ENCODE assay signal across 8 cellular contexts in genomic region chr14:52473557-52473956, GRCh38.
DNase-seq lines count a peak whose midpoint lies in the region; ATAC-seq lines count a peak whose summit lies in the region.

No MANE protein-coding gene starts in this region.

- no peaks in the 10 kb centered on the region for H3K27me3 Mint-ChIP-seq in central memory CD8-positive, alpha-beta T cell
- H3K27me3 Mint-ChIP-seq in naive thymus-derived CD8-positive, alpha-beta T cell = no peaks in the 10 kb centered on the region

- peaks cover 5% of the 10 kb centered on the region for H3K9me3 Mint-ChIP-seq in central memory CD8-positive, alpha-beta T cell
- H3K9me3 Mint-ChIP-seq in naive thymus-derived CD8-positive, alpha-beta T cell = peaks cover 0 to 17% (median 7%) of the 10 kb centered on the region in 9 donors

- no peaks in the 10 kb centered on the region for H3K4me1 Mint-ChIP-seq in central memory CD8-positive, alpha-beta T cell
- H3K4me1 Mint-ChIP-seq in naive thymus-derived CD8-positive, alpha-beta T cell = peaks cover 5 to 15% (median 9%) of the 10 kb centered on the region in 4 donors

- no peak overlapping the region for H3K27ac Mint-ChIP-seq in central memory CD8-positive, alpha-beta T cell (ENCODE audit: low read depth)
- H3K27ac Mint-ChIP-seq in naive thymus-derived CD8-positive, alpha-beta T cell = no peak overlapping the region

- DNase-seq in NCI-H2171 treated with DMSO at 0.1 percent for 48 hours (lab: John Stamatoyannopoulos, UW) (peak; percentile 38), NCI-H2171 (lab: John Stamatoyannopoulos, UW) (no peak), NAMALWA (ENCODE audit: low spot score) (peak; percentile 27), ureter (ENCODE audit: low spot score) (no peak), ecto neural progenitor cell (ENCODE audit: low spot score) (no peak)
- no peak for DNase-seq in central memory CD8-positive, alpha-beta T cell (ENCODE audit: low spot score in 2 of 2)
- peak in 4 of 10 donors; percentile 14 to 58 (median 48) for DNase-seq in naive thymus-derived CD8-positive, alpha-beta T cell

- no peak overlapping the region for H3K4me3 Mint-ChIP-seq in central memory CD8-positive, alpha-beta T cell
- no peak overlapping the region for H3K4me3 Mint-ChIP-seq in naive thymus-derived CD8-positive, alpha-beta T cell

- peaks cover 3% of the 10 kb centered on the region for H3K36me3 Mint-ChIP-seq in central memory CD8-positive, alpha-beta T cell (ENCODE audit: insufficient read depth)
- H3K36me3 Mint-ChIP-seq in naive thymus-derived CD8-positive, alpha-beta T cell = peaks cover 18 to 40% (median 36%) of the 10 kb centered on the region in 3 donors

- POLR2A ChIA-PET in naive thymus-derived CD8-positive, alpha-beta T cell (lab: Charles Lee) = no interaction called here

- peak; percentile 40 for ATAC-seq in central memory CD8-positive, alpha-beta T cell (replicated peaks; ENCODE audit: extremely low read depth, poor library complexity, severe bottlenecking)
- ATAC-seq in naive thymus-derived CD8-positive, alpha-beta T cell = peak; percentile 30 to 55
- no peak for ATAC-seq in GM18520 (IDR thresholded peaks at IDR 0.05; ENCODE audit: unreplicated experiment)

Comparison
In these comparisons a context has a peak if more than half of its experiments do, and no peak if none do; other contexts are left out.
1. DNase-seq: peak in NCI-H2171 treated with DMSO at 0.1 percent for 48 hours (single experiment) and NAMALWA (single experiment); none in NCI-H2171 (single experiment), central memory CD8-positive, alpha-beta T cell (0 of 2), ureter (single experiment) and ecto neural progenitor cell (single experiment).